In the genomic region with DNA sequence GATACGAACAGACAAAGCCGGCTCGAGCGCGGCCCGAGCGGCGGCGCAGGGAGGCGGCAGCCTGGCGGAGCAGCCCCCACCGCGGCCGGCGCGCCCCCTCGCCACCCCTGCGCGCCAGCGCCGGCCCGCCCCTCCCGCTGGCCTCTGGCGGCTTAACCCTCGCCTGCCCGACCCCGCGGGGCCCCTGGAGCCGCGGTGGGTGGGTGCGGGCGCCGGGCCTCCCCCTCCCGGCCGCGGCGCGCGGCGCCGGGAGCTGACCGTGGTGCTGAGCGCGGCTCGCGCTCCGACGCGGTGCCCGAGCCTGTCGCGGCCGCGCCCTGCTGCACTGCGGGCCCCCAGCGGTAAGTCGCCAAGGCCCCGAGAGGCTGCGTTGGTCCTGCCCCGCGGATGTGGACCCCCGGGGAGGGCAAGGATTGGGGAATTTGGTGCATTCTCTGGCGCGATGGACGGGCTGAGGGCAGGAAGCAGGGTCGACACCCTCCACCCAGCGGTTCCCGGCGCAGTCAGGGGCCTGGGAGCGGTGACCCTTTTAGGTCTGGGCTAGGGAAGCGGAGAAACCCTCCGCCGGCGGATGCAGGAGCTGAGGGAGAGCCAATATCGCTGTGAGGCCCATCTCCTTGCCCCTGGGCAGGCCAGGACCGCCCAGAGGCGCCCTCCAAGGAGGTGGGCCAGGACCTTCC, we compare ENCODE assay signal across 1 cellular context.
TF ChIP-seq lines count a peak whose summit lies in the region.

No MANE protein-coding gene starts in this region.

TF ChIP-seq in HepG2, 621 proteins besides CTCF, POLR2A, EP300 and RAD21 (continued from another document and continues in another):
- TF ChIP-seq PRDM10 (CRISPR knock-in tag; IDR thresholded peaks at IDR 0.05; ENCODE audit: low read depth), result no peak
- no peak for TF ChIP-seq ZNF780A (CRISPR knock-in tag; IDR thresholded peaks at IDR 0.05)
- no peak for TF ChIP-seq ZNF264 (CRISPR knock-in tag; IDR thresholded peaks at IDR 0.05)
- no peak; the same call in 1 of the 2 replicates for TF ChIP-seq ZNF768 (CRISPR knock-in tag; IDR thresholded peaks at IDR 0.05)
- TF ChIP-seq IRF2 (CRISPR knock-in tag; IDR thresholded peaks at IDR 0.05), result no peak
- TF ChIP-seq KDM5B (CRISPR knock-in tag; IDR thresholded peaks at IDR 0.05; ENCODE audit: borderline replicate concordance), result no peak
- TF ChIP-seq KDM4B (CRISPR knock-in tag; IDR thresholded peaks at IDR 0.05), result no peak
- TF ChIP-seq ZFX (CRISPR knock-in tag; IDR thresholded peaks at IDR 0.05; ENCODE audit: low read depth), result no peak
- no peak for TF ChIP-seq STAT6 (CRISPR knock-in tag; IDR thresholded peaks at IDR 0.05; ENCODE audit: borderline replicate concordance)
- TF ChIP-seq ZNF704 (CRISPR knock-in tag; IDR thresholded peaks at IDR 0.05; ENCODE audit: borderline replicate concordance), result no peak
- no peak for TF ChIP-seq CBX1 (IDR thresholded peaks at IDR 0.05; ENCODE audit: low read depth)
- TF ChIP-seq CCAR2 (optimal IDR thresholded peaks at IDR 0.05; ENCODE audit: low read depth, low read length), result no peak
- no peak for TF ChIP-seq KLF11 (CRISPR knock-in tag; IDR thresholded peaks at IDR 0.05)
- TF ChIP-seq ZNF883 (CRISPR knock-in tag; IDR thresholded peaks at IDR 0.05; ENCODE audit: not compliant biosample characterization), result no peak
- TF ChIP-seq ZNF619 (CRISPR knock-in tag; IDR thresholded peaks at IDR 0.05), result no peak
- no peak for TF ChIP-seq DNMT3B (CRISPR knock-in tag; conservative IDR thresholded peaks at IDR 0.05)
- TF ChIP-seq MAFK (conservative IDR thresholded peaks at IDR 0.05 in 1 of 2, IDR thresholded peaks at IDR 0.05 in 1 of 2; ENCODE audit: low read length in 2 of 2), result no peak
- TF ChIP-seq SKI (IDR thresholded peaks at IDR 0.05; ENCODE audit: partially characterized antibody), result no peak
- no peak for TF ChIP-seq KLF15 (CRISPR knock-in tag; IDR thresholded peaks at IDR 0.05; ENCODE audit: borderline replicate concordance)
- peak; percentile 89; the same call in 1 of the 2 replicates for TF ChIP-seq ZNF563 (CRISPR knock-in tag; IDR thresholded peaks at IDR 0.05)
- no peak for TF ChIP-seq TRAFD1 (CRISPR knock-in tag; IDR thresholded peaks at IDR 0.05; ENCODE audit: borderline replicate concordance)
- TF ChIP-seq TAF1 (CRISPR knock-in tag; IDR thresholded peaks at IDR 0.05), result no peak
- no peak for TF ChIP-seq ZNF460 (CRISPR knock-in tag; IDR thresholded peaks at IDR 0.05; ENCODE audit: borderline replicate concordance)
- no peak for TF ChIP-seq THAP11 (CRISPR knock-in tag; IDR thresholded peaks at IDR 0.05)
- TF ChIP-seq ZNF451 (CRISPR knock-in tag; IDR thresholded peaks at IDR 0.05), result no peak
- no peak for TF ChIP-seq HDAC6 (IDR thresholded peaks at IDR 0.05; ENCODE audit: low read depth, low read length)
- 0 out of 2 replicates have a peak, but pooled peaks have one; percentile 36 for TF ChIP-seq PCBP1 (IDR thresholded peaks at IDR 0.05; ENCODE audit: borderline replicate concordance, low read depth, low read length)
- TF ChIP-seq SRSF1 (optimal IDR thresholded peaks at IDR 0.05; ENCODE audit: low read depth, low read length), result no peak
- no peak for TF ChIP-seq RERE (CRISPR knock-in tag; IDR thresholded peaks at IDR 0.05; ENCODE audit: low read depth)
- no peak for TF ChIP-seq SRF (IDR thresholded peaks at IDR 0.05; ENCODE audit: low read depth, low read length)
- TF ChIP-seq CENPX (CRISPR knock-in tag; IDR thresholded peaks at IDR 0.05), result no peak
- no peak for TF ChIP-seq ZNF33B (CRISPR knock-in tag; IDR thresholded peaks at IDR 0.05)
- no peak for TF ChIP-seq ZNF30 (CRISPR knock-in tag; IDR thresholded peaks at IDR 0.05)
- no peak for TF ChIP-seq TCF7 (IDR thresholded peaks at IDR 0.05; ENCODE audit: low read depth)
- TF ChIP-seq NR2C2 (CRISPR knock-in tag; IDR thresholded peaks at IDR 0.05; ENCODE audit: borderline replicate concordance), result no peak
- TF ChIP-seq, protein P1, sequence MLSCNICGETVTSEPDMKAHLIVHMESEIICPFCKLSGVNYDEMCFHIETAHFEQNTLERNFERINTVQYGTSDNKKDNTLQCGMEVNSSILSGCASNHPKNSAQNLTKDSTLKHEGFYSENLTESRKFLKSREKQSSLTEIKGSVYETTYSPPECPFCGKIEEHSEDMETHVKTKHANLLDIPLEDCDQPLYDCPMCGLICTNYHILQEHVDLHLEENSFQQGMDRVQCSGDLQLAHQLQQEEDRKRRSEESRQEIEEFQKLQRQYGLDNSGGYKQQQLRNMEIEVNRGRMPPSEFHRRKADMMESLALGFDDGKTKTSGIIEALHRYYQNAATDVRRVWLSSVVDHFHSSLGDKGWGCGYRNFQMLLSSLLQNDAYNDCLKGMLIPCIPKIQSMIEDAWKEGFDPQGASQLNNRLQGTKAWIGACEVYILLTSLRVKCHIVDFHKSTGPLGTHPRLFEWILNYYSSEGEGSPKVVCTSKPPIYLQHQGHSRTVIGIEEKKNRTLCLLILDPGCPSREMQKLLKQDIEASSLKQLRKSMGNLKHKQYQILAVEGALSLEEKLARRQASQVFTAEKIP (CRISPR knock-in tag; IDR thresholded peaks at IDR 0.05; ENCODE audit: borderline replicate concordance), result no peak
- TF ChIP-seq NCOA1 (CRISPR knock-in tag; IDR thresholded peaks at IDR 0.05), result no peak
- no peak for TF ChIP-seq TRIM24 (CRISPR knock-in tag; IDR thresholded peaks at IDR 0.05)
- TF ChIP-seq GATAD2A (CRISPR knock-in tag; IDR thresholded peaks at IDR 0.05), result no peak
- no peak for TF ChIP-seq NBN (conservative IDR thresholded peaks at IDR 0.05)
- TF ChIP-seq MIER2 (CRISPR knock-in tag; IDR thresholded peaks at IDR 0.05), result peak; percentile 92
